In genomic region chr6:110358536-110359148, GRCh38 we compare ENCODE assay signal across 9 cellular contexts. TPM values are rescaled to one million over a fixed set of nuclear protein-coding genes. Genes with fewer than 3 reads are reported as not detected.
DNase-seq lines count a peak whose midpoint lies in the region; ATAC-seq and TF ChIP-seq lines count a peak whose summit lies in the region.
"Had no signal": no experiment of that assay in that cellular context is flagged by ENCODE, and none has a peak within 500 bp of the region (broad histone marks: within the 10 kb centered on the region; RNA-seq: fewer than 3 reads in every experiment).

No MANE protein-coding gene starts in this region.

- H2AK5ac ChIP-seq in mesendoderm (ENCODE audit: low read length) = no peak overlapping the region

- no peak overlapping the region for H4K5ac ChIP-seq in mesendoderm (ENCODE audit: low read length)

- H3K4me2 ChIP-seq in mesendoderm (ENCODE audit: low read length) = peak overlapping the region; percentile 75

- peaks cover 2% of the 10 kb centered on the region for H3K36me3 Mint-ChIP-seq in activated T-cell treated with anti-CD3 and anti-CD28 coated beads, Interleukin-2, amount 50 U/mL, for 4 hours (ENCODE audit: insufficient read depth)
- peaks cover 1% of the 10 kb centered on the region for H3K36me3 Mint-ChIP-seq in central memory CD8-positive, alpha-beta T cell (ENCODE audit: insufficient read depth)

- H2BK120ac ChIP-seq in mesendoderm (ENCODE audit: low read depth, low read length) = no peak overlapping the region

- no peaks in the 10 kb centered on the region for H3K9me3 ChIP-seq in thyroid gland

- peaks cover 11% of the 10 kb centered on the region for H3K4me1 Mint-ChIP-seq in activated T-cell treated with anti-CD3 and anti-CD28 coated beads, Interleukin-2, amount 50 U/mL, for 4 hours (ENCODE audit: low read depth)
- peaks cover 6% of the 10 kb centered on the region for H3K4me1 Mint-ChIP-seq in central memory CD8-positive, alpha-beta T cell

- peaks cover 54% of the 10 kb centered on the region for H3K27me3 Mint-ChIP-seq in activated T-cell treated with anti-CD3 and anti-CD28 coated beads, Interleukin-2, amount 50 U/mL, for 4 hours (ENCODE audit: low read depth)
- peaks cover 81% of the 10 kb centered on the region for H3K27me3 Mint-ChIP-seq in central memory CD8-positive, alpha-beta T cell

- no peak overlapping the region for H2BK5ac ChIP-seq in mesendoderm (ENCODE audit: low read length)

- H3K27me3 ChIP-seq in mesendoderm (ENCODE audit: insufficient read depth, low read length, poor library complexity) (peaks cover 5% of the 10 kb centered on the region), thyroid gland (no peaks in the 10 kb centered on the region)

- intact Hi-C loops in thyroid gland (cut with DNase I) = no loop called here

- no peak for TF ChIP-seq POLR2A in thyroid gland (IDR thresholded peaks at IDR 0.05)

- H3K4ac ChIP-seq in mesendoderm (ENCODE audit: low read depth, low read length) = no peak overlapping the region

- TF ChIP-seq CTCF in thyroid gland (IDR thresholded peaks at IDR 0.05) (no peak), GM13977 (IDR thresholded peaks at IDR 0.05; ENCODE audit: extremely low read depth, insufficient read depth, missing control alignments) (no peak)

- H3K4me3 ChIP-seq in mesendoderm (ENCODE audit: low read length) = no peak overlapping the region
- peak overlapping the region in 2 of 3 donors; percentile 29 to 52 for H3K4me3 ChIP-seq in thyroid gland (replicated peaks in 1 of 3)

- peak overlapping the region; percentile 83 for H3K18ac ChIP-seq in mesendoderm (ENCODE audit: low read length)

- in situ Hi-C loops in GM13977 (cut with MboI; ENCODE audit: low pct_unique_long_range_greater_than_20kb, low sequenced_read_pairs, unreplicated experiment) = no loop called here

- no peak overlapping the region for H3K23ac ChIP-seq in mesendoderm (ENCODE audit: low read length)

- DNase-seq in activated T-cell treated with anti-CD3 and anti-CD28 coated beads, Interleukin-2, amount 50 U/mL, for 4 hours = no peak
- DNase-seq in activated T-cell treated with anti-CD3 and anti-CD28 coated beads for 4 hours (no peak), mesendoderm (no peak), thyroid gland (no peak), GM13977 (ENCODE audit: low spot score) (no peak), HPDE6-E6E7 (ENCODE audit: extremely low spot score) (no peak), iPS-NIHi7 (ENCODE audit: extremely low spot score) (no peak)
- DNase-seq in central memory CD8-positive, alpha-beta T cell (ENCODE audit: low spot score in 2 of 2) = no peak
- DNase-seq: NCI-H1048 had no signal

- H3K9ac ChIP-seq in mesendoderm (ENCODE audit: low read length) = peak overlapping the region; percentile 55

- H3K79me1 ChIP-seq in mesendoderm (ENCODE audit: low read length) = no peaks in the 10 kb centered on the region

- no CpG with 5 or more reads among the region's 13 CpGs for WGBS in mesendoderm (ENCODE audit: extremely low coverage, insufficient coverage, low lambda C conversion rate)
- WGBS in thyroid gland, 2 donors = 48 to 50% methylated on average over 13 of the region's 13 CpGs

- H3K27ac ChIP-seq in mesendoderm (ENCODE audit: low read depth, low read length) (no peak overlapping the region), thyroid gland (peak overlapping the region; percentile 28 to 72 (median 36))

- H2BK15ac ChIP-seq in mesendoderm (replicated peaks; ENCODE audit: low read depth) = no peak overlapping the region

- peak overlapping the region; percentile 61 for H3K56ac ChIP-seq in mesendoderm (ENCODE audit: low read length)

- peaks cover 13% of the 10 kb centered on the region for H3K4me1 ChIP-seq in mesendoderm (ENCODE audit: control insufficient read depth, low read depth, low read length)
- no peaks in the 10 kb centered on the region for H3K4me1 ChIP-seq in thyroid gland

- no peak for ATAC-seq in activated T-cell treated with anti-CD3 and anti-CD28 coated beads, Interleukin-2, amount 50 U/mL, for 4 hours
- ATAC-seq in central memory CD8-positive, alpha-beta T cell (replicated peaks; ENCODE audit: extremely low read depth, poor library complexity, severe bottlenecking) = no peak

- H3K79me2 ChIP-seq in mesendoderm (ENCODE audit: control insufficient read depth, insufficient read depth, low read length) = no peaks in the 10 kb centered on the region

- no peaks in the 10 kb centered on the region for H3K9me3 Mint-ChIP-seq in activated T-cell treated with anti-CD3 and anti-CD28 coated beads, Interleukin-2, amount 50 U/mL, for 4 hours
- no peaks in the 10 kb centered on the region for H3K9me3 Mint-ChIP-seq in central memory CD8-positive, alpha-beta T cell

- H3K4me3 Mint-ChIP-seq in activated T-cell treated with anti-CD3 and anti-CD28 coated beads, Interleukin-2, amount 50 U/mL, for 4 hours = peak overlapping the region; percentile 8
- H3K4me3 Mint-ChIP-seq in central memory CD8-positive, alpha-beta T cell = peak overlapping the region; percentile 51

- H3K36me3 ChIP-seq in mesendoderm (ENCODE audit: control insufficient read depth, insufficient read depth, low read length) = no peaks in the 10 kb centered on the region
- H3K36me3 ChIP-seq in thyroid gland = no peaks in the 10 kb centered on the region

- H4K8ac ChIP-seq in mesendoderm (ENCODE audit: low read depth, low read length) = no peak overlapping the region

- H3K27ac Mint-ChIP-seq in central memory CD8-positive, alpha-beta T cell (ENCODE audit: low read depth) = no peak overlapping the region

RNA-seq across cellular contexts. Expression of gene METTL24, which starts 0.5 kb away (rescaled TPM):
- not detected for total RNA-seq in activated T-cell treated with anti-CD3 and anti-CD28 coated beads, Interleukin-2, amount 50 U/mL, for 4 hours
- polyA plus RNA-seq in mesendoderm (2013, experiment 1 of 2) = 0.11 TPM
- 0.04 TPM for polyA plus RNA-seq in mesendoderm (2013, experiment 2 of 2)
- 10 to 100 TPM in 1 of 4 donors, 1 to 10 TPM in 3; 2.6 to 12.6 (median 4.0) TPM for total RNA-seq in thyroid gland

RNA-seq across cellular contexts. Expression of gene DDO, which starts 56.7 kb away (rescaled TPM):
- total RNA-seq in activated T-cell treated with anti-CD3 and anti-CD28 coated beads, Interleukin-2, amount 50 U/mL, for 4 hours = not detected
- not detected for polyA plus RNA-seq in mesendoderm (2013, experiment 1 of 2)
- not detected for polyA plus RNA-seq in mesendoderm (2013, experiment 2 of 2)
- total RNA-seq in thyroid gland = 1 to 10 TPM; 2.5 to 5.0 (median 2.6) TPM
